ENCODE assay signal across 8 cellular contexts in the genomic region with DNA sequence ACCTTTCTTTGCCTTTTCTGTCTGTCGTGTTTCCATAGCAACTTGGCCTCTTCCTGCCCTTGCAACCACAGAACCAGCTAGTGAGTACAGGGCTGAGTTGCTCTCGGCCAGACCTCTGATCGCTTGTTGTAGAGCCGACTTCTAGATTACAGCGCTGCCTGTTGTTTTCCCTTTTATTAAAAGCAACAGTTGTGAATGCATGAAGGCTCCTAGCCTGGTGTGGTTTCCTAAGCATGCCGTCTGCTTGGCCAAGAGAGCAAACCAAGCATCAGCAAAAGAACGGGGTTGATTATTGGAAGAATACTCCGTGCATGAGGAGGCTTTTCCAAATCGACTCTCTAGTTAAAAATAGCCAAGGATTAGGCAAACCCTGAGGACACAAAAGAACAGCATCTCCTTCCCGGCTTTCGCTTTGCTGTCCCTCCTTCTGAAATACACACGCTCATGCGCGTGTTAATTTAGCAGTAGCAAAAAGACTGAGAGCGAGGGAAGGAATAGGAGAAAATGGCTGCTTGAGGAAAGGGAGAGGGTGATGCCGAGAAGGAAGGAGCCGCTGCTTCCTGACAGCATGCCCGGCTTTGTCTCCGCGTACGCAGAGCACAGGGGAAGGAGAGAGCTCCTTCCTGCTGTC.
DNase-seq lines count a peak whose midpoint lies in the region; ATAC-seq lines count a peak whose summit lies in the region.

No MANE protein-coding gene starts in this region.

- no peaks in the 10 kb centered on the region for H3K9me3 Mint-ChIP-seq in natural killer cell treated with Interleukin-12 subunit alpha and Interleukin-12 subunit beta and Interleukin-15 and Interleukin-18, amount 100 ng/mL, for 72 hours

- peak; percentile 50 for DNase-seq in AG08396 (ENCODE audit: low spot score)
- DNase-seq in Jurkat, Clone E6-1 (ENCODE audit: low read depth, low spot score): peak; percentile 28
- no peak for DNase-seq in natural killer cell treated with Interleukin-12 subunit alpha and Interleukin-12 subunit beta and Interleukin-15 and Interleukin-18, amount 100 ng/mL, for 72 hours (ENCODE audit: low spot score)
- no peak for DNase-seq in OCI-M2 (lab: John Stamatoyannopoulos, UW; ENCODE audit: unreplicated experiment)
- no peak for DNase-seq in dermis blood vessel endothelial cell

- no peak overlapping the region for H3K4me3 ChIP-seq in Jurkat, Clone E6-1 (ENCODE audit: low read length)
- H3K4me3 ChIP-seq in ectodermal cell (ENCODE audit: insufficient read depth, low read depth, low read length): no peak overlapping the region

- H3K27me3 Mint-ChIP-seq in natural killer cell treated with Interleukin-12 subunit alpha and Interleukin-12 subunit beta and Interleukin-15 and Interleukin-18, amount 100 ng/mL, for 72 hours: no peaks in the 10 kb centered on the region

- H3K9me3 ChIP-seq in ectodermal cell (ENCODE audit: control insufficient read depth, low read length): no peaks in the 10 kb centered on the region

- H3K36me3 Mint-ChIP-seq in natural killer cell treated with Interleukin-12 subunit alpha and Interleukin-12 subunit beta and Interleukin-15 and Interleukin-18, amount 100 ng/mL, for 72 hours: peaks cover 9% of the 10 kb centered on the region

- no peaks in the 10 kb centered on the region for H3K36me3 ChIP-seq in ectodermal cell (ENCODE audit: control insufficient read depth, insufficient read depth, low read length)

- peak overlapping the region; percentile 52 for H3K4me3 Mint-ChIP-seq in natural killer cell treated with Interleukin-12 subunit alpha and Interleukin-12 subunit beta and Interleukin-15 and Interleukin-18, amount 100 ng/mL, for 72 hours

- peak overlapping the region; percentile 4 to 40 for H3K27ac Mint-ChIP-seq in natural killer cell treated with Interleukin-12 subunit alpha and Interleukin-12 subunit beta and Interleukin-15 and Interleukin-18, amount 100 ng/mL, for 72 hours

- 59 to 62% methylated on average over 21 of the region's 21 CpGs for WGBS in ectodermal cell, 2 experiments

- peak overlapping the region; percentile 59 for H3K27ac ChIP-seq in ectodermal cell (ENCODE audit: insufficient read depth, low read depth, low read length, poor library complexity, severe bottlenecking)

- ATAC-seq in natural killer cell treated with Interleukin-12 subunit alpha and Interleukin-12 subunit beta and Interleukin-15 and Interleukin-18, amount 100 ng/mL, for 72 hours: peak; percentile 76 to 89
- ATAC-seq in HG03175 (IDR thresholded peaks at IDR 0.05; ENCODE audit: unreplicated experiment): no peak
- no peak for ATAC-seq in HG03097 (IDR thresholded peaks at IDR 0.05; ENCODE audit: low FRiP score, unreplicated experiment)

- H3K27me3 ChIP-seq in ectodermal cell (ENCODE audit: control insufficient read depth, insufficient read depth, low read length, poor library complexity, severe bottlenecking): no peaks in the 10 kb centered on the region

- H3K4me1 Mint-ChIP-seq in natural killer cell treated with Interleukin-12 subunit alpha and Interleukin-12 subunit beta and Interleukin-15 and Interleukin-18, amount 100 ng/mL, for 72 hours (ENCODE audit: low read depth in 2 of 2): peaks cover 15% of the 10 kb centered on the region in 2 donors

- H3K4me1 ChIP-seq in ectodermal cell (ENCODE audit: control insufficient read depth, insufficient read depth, low read length): peaks cover 41% of the 10 kb centered on the region

Comparison
In these comparisons a context has a peak if more than half of its experiments do, and no peak if none do; other contexts are left out.
1. DNase-seq: peak in AG08396 (single experiment) and Jurkat, Clone E6-1 (single experiment); none in natural killer cell treated with Interleukin-12 subunit alpha and Interleukin-12 subunit beta and Interleukin-15 and Interleukin-18, amount 100 ng/mL, for 72 hours (single experiment), OCI-M2 (single experiment) and dermis blood vessel endothelial cell (single experiment).
2. ATAC-seq: peak in natural killer cell treated with Interleukin-12 subunit alpha and Interleukin-12 subunit beta and Interleukin-15 and Interleukin-18, amount 100 ng/mL, for 72 hours (2 of 2); none in HG03175 (single experiment) and HG03097 (single experiment).